Comparison of ENCODE assay signal across 16 cellular contexts in genomic region chr5:146390469-146390868, GRCh38. TPM values are rescaled to one million over a fixed set of nuclear protein-coding genes. Genes with fewer than 3 reads are reported as not detected.
DNase-seq lines count a peak whose midpoint lies in the region; ATAC-seq and TF ChIP-seq lines count a peak whose summit lies in the region.
"Had no signal": no experiment of that assay in that cellular context is flagged by ENCODE, and none has a peak within 500 bp of the region (broad histone marks: within the 10 kb centered on the region; RNA-seq: fewer than 3 reads in every experiment).

No MANE protein-coding gene starts in this region.

- in situ Hi-C loops in astrocyte of the spinal cord (cut with HindIII; ENCODE audit: low sequenced_read_pairs) = no loop called here

- no peak overlapping the region for H2BK120ac ChIP-seq in mesendoderm (ENCODE audit: low read depth, low read length)

- no peak for ATAC-seq in GM21825 (IDR thresholded peaks at IDR 0.05; ENCODE audit: unreplicated experiment)
- no peak for ATAC-seq in activated CD4-positive, CD25-positive, alpha-beta regulatory T cell treated with anti-CD3 and anti-CD28 coated beads, Interleukin-2, amount 50 U/mL, for 24 hours
- ATAC-seq: natural killer cell treated with Interleukin-12 subunit alpha and Interleukin-12 subunit beta and Interleukin-15 and Interleukin-18, amount 100 ng/mL, for 72 hours had no signal

- H3K23ac ChIP-seq in mesendoderm (ENCODE audit: low read length) = no peak overlapping the region

- H3K9ac ChIP-seq in mesendoderm (ENCODE audit: low read length) = no peak overlapping the region

- H4K5ac ChIP-seq in mesendoderm (ENCODE audit: low read length) = no peak overlapping the region

- H3K79me1 ChIP-seq in mesendoderm (ENCODE audit: low read length) = no peaks in the 10 kb centered on the region

- H4K8ac ChIP-seq in mesendoderm (ENCODE audit: low read depth, low read length) = no peak overlapping the region

- H3K18ac ChIP-seq in mesendoderm (ENCODE audit: low read length) = no peak overlapping the region

- WGBS in mesendoderm (ENCODE audit: extremely low coverage, insufficient coverage, low lambda C conversion rate) = no CpG with 5 or more reads among the region's 2 CpGs

- H3K4me2 ChIP-seq in mesendoderm (ENCODE audit: low read length) = no peak overlapping the region

- no peaks in the 10 kb centered on the region for H3K79me2 ChIP-seq in mesendoderm (ENCODE audit: control insufficient read depth, insufficient read depth, low read length)

- no peaks in the 10 kb centered on the region for H3K36me3 ChIP-seq in mesendoderm (ENCODE audit: control insufficient read depth, insufficient read depth, low read length)

- H3K56ac ChIP-seq in mesendoderm (ENCODE audit: low read length) = no peak overlapping the region

- DNase-seq in GM12864 (ENCODE audit: low read depth) (no peak), HT-29 (ENCODE audit: low spot score) (peak; percentile 16), astrocyte of the spinal cord (ENCODE audit: low read depth, low spot score) (no peak), mesendoderm (peak; percentile 69), NCI-H2107 (lab: John Stamatoyannopoulos, UW) (no peak), anterior cingulate cortex (lab: John Stamatoyannopoulos, UW) (no peak)
- DNase-seq: activated naive CD4-positive, alpha-beta T cell treated with anti-CD3 and anti-CD28 coated beads, Interleukin-2, amount 50 U/mL, for 16 hours; DMS 273 treated with DMSO at 0.1 percent for 48 hours; kidney glomerular epithelial cell; NCI-H187 had no signal

- no peak overlapping the region for H3K27ac ChIP-seq in mesendoderm (ENCODE audit: low read depth, low read length)
- H3K27ac ChIP-seq: skin epidermis had no signal

- H2BK15ac ChIP-seq in mesendoderm (replicated peaks; ENCODE audit: low read depth) = no peak overlapping the region

- no peaks in the 10 kb centered on the region for H3K27me3 ChIP-seq in mesendoderm (ENCODE audit: insufficient read depth, low read length, poor library complexity)

- no peaks in the 10 kb centered on the region for H3K4me1 ChIP-seq in mesendoderm (ENCODE audit: control insufficient read depth, low read depth, low read length)

- TF ChIP-seq CTCF in GM12864 (IDR thresholded peaks at IDR 0.05; ENCODE audit: low read depth, low read length, missing control alignments) (peak; percentile 54), astrocyte of the spinal cord (IDR thresholded peaks at IDR 0.05; ENCODE audit: low read depth, low read length) (peak; percentile 16)

- H2BK5ac ChIP-seq in mesendoderm (ENCODE audit: low read length) = no peak overlapping the region

- H3K4ac ChIP-seq in mesendoderm (ENCODE audit: low read depth, low read length) = no peak overlapping the region

- no peak overlapping the region for H3K4me3 ChIP-seq in GM12864 (ENCODE audit: low read depth, low read length)
- H3K4me3 ChIP-seq in astrocyte of the spinal cord (ENCODE audit: low read depth, low read length) = no peak overlapping the region
- H3K4me3 ChIP-seq in mesendoderm (ENCODE audit: low read length) = no peak overlapping the region
- H3K4me3 ChIP-seq: skin epidermis had no signal

- no peak overlapping the region for H2AK5ac ChIP-seq in mesendoderm (ENCODE audit: low read length)

RNA-seq across cellular contexts. Expression of gene POU4F3, which starts 51.8 kb away (rescaled TPM):
- 0.16 TPM in 1 of 2 replicates, not detected in the other for total RNA-seq in HT-29 (2014; rRNA removed; shearing (Covaris generic))
- 0.11 TPM for polyA plus RNA-seq in mesendoderm (2013, experiment 1 of 2)
- 0.08 TPM for polyA plus RNA-seq in mesendoderm (2013, experiment 2 of 2)
- total RNA-seq: cerebellum; fibroblast of lung; natural killer cell treated with Interleukin-12 subunit alpha and Interleukin-12 subunit beta and Interleukin-15 and Interleukin-18, amount 100 ng/mL, for 72 hours had no signal
- polyA plus RNA-seq: fibroblast of lung had no signal

RNA-seq across cellular contexts. Expression of gene TCERG1, which starts 56.7 kb away (rescaled TPM):
- total RNA-seq in HT-29 (2014; rRNA removed; shearing (Covaris generic)) = 51.4 and 58.4 TPM in 2 replicates
- polyA plus RNA-seq in mesendoderm (2013, experiment 1 of 2) = 110 TPM
- 111 TPM for polyA plus RNA-seq in mesendoderm (2013, experiment 2 of 2)

Comparison
In these comparisons a context has a peak if more than half of its experiments do, and no peak if none do; other contexts are left out.
1. DNase-seq: peak in HT-29 (single experiment) and mesendoderm (single experiment); none in GM12864 (single experiment), astrocyte of the spinal cord (single experiment), NCI-H2107 (single experiment) and anterior cingulate cortex (0 of 58).